In genomic region chr20:47179267-47179666, GRCh38 we compare ENCODE assay signal across 34 cellular contexts.
"Had no signal": no experiment of that assay in that cellular context is flagged by ENCODE, and none has a peak within 500 bp of the region (broad histone marks: within the 10 kb centered on the region; RNA-seq: fewer than 3 reads in every experiment).

No MANE protein-coding gene starts in this region.

- H3K4me3 ChIP-seq: adrenal gland, ascending aorta, body of pancreas, breast epithelium, cardiac muscle cell had no signal

- FAIRE-seq: astrocyte, bronchial epithelial cell had no signal

- H3K9me3 ChIP-seq: adrenal gland, ascending aorta, body of pancreas, breast epithelium had no signal

- H3K27ac ChIP-seq: adrenal gland, ascending aorta, body of pancreas, brain microvascular endothelial cell, breast epithelium, cardiac muscle cell had no signal

- H3K27me3 ChIP-seq: adrenal gland, ascending aorta, body of pancreas, brain microvascular endothelial cell, breast epithelium, cardiac muscle cell had no signal

- DNase-seq: activated effector memory CD4-positive, alpha-beta T cell treated with anti-CD3 and anti-CD28 coated beads, Interleukin-2, amount 50 U/mL, for 16 hours; activated effector memory CD4-positive, alpha-beta T cell treated with Interleukin-2 at 50 U/mL for 16 hours; activated gamma-delta T cell; activated gamma-delta T cell treated with Interleukin-2 at 50 U/mL for 16 hours; activated naive CD4-positive, alpha-beta T cell; activated naive CD4-positive, alpha-beta T cell treated with anti-CD3 and anti-CD28 coated beads for 36 hours; activated naive CD4-positive, alpha-beta T cell treated with anti-CD3 and anti-CD28 coated beads, Interleukin-2, amount 10 ng/mL, durations not matched to agents 7 days and 5 days; activated naive CD4-positive, alpha-beta T cell treated with anti-CD3 and anti-CD28 coated beads, Interleukin-2, amount 50 U/mL, for 16 hours; activated naive CD4-positive, alpha-beta T cell treated with Interleukin-2 at 50 U/mL for 16 hours; activated naive CD8-positive, alpha-beta T cell treated with anti-CD3 and anti-CD28 coated beads for 36 hours; activated naive CD8-positive, alpha-beta T cell treated with anti-CD3 and anti-CD28 coated beads, Interleukin-2, amount 10 ng/mL, durations not matched to agents 7 days and 5 days; activated naive CD8-positive, alpha-beta T cell treated with anti-CD3 and anti-CD28 coated beads, Interleukin-2, amount 50 U/mL, for 24 hours; activated T-cell treated with anti-CD3 and anti-CD28 coated beads, Interleukin-2, amount 50 U/mL, for 1 hour; activated T-cell treated with anti-CD3 and anti-CD28 coated beads, Interleukin-2, amount 50 U/mL, for 24 hours; activated T-cell treated with anti-CD3 and anti-CD28 coated beads, Interleukin-2, amount 50 U/mL, for 4 hours; activated T-cell treated with anti-CD3 and anti-CD28 coated beads, Interleukin-2, amount 50 U/mL, for 48 hours; activated T-cell treated with anti-CD3 and anti-CD28 coated beads, Interleukin-2, amount 50 U/mL, for 72 hours; adrenal gland; amniotic stem cell; amygdala; anterior cingulate cortex; aorta; body of pancreas; brain microvascular endothelial cell; caudate nucleus; central memory CD4-positive, alpha-beta T cell; cerebellar nuclear complex had no signal

- H3K36me3 ChIP-seq: adrenal gland, ascending aorta, brain microvascular endothelial cell, breast epithelium, cardiac muscle cell had no signal

- ATAC-seq: activated naive CD4-positive, alpha-beta T cell treated with anti-CD3 and anti-CD28 coated beads, Interleukin-2, amount 50 U/mL, for 72 hours; activated naive CD8-positive, alpha-beta T cell treated with anti-CD3 and anti-CD28 coated beads, Interleukin-2, amount 50 U/mL, for 24 hours; activated T-cell treated with anti-CD3 and anti-CD28 coated beads, Interleukin-2, amount 50 U/mL, for 4 hours; activated T-cell treated with anti-CD3 and anti-CD28 coated beads, Interleukin-2, amount 50 U/mL, for 72 hours; activated T-helper 17 cell treated with anti-CD3 and anti-CD28 coated beads, Interleukin-2, amount 50 U/mL, for 72 hours; body of pancreas had no signal

- H3K4me1 ChIP-seq: adrenal gland, ascending aorta, body of pancreas, breast epithelium had no signal
